ENCODE assay signal across 10 cellular contexts in the genomic region with DNA sequence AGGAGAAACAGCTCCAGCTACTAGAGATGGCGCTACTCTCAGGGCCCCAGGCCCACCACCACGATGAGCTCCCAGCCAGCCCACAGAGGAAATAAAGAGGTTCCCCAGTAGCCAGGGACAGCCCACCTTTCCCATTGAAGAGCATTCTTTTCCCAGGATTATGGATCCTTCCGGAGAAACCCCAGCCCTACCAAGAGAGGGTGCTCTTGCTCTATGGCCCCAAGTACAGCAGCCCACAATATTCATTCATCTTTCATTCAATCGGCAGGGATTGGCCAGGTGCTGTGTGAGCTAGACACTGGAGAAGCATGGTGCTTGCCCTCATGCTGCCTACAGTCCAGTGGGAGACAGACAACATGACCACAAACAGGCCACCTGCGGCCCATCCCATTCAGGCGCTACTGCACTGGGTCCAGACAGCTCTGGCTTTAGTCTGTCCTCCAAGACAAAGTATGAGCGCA. TPM values are rescaled to one million over a fixed set of nuclear protein-coding genes. Genes with fewer than 3 reads are reported as not detected.
A peak's percentile ranks its signal among the peaks of the same experiment; 100 is the strongest.
DNase-seq lines count a peak whose midpoint lies in the region; TF ChIP-seq lines count a peak whose summit lies in the region.
"Had no signal": no experiment of that assay in that cellular context is flagged by ENCODE, and none has a peak within 500 bp of the region (broad histone marks: within the 10 kb centered on the region; RNA-seq: fewer than 3 reads in every experiment).

No MANE protein-coding gene starts in this region.

- no peak overlapping the region for H3K4me3 Mint-ChIP-seq in neural progenitor cell
- no peak overlapping the region for H3K4me3 Mint-ChIP-seq in osteocyte (ENCODE audit: unreplicated experiment)
- H3K4me3 Mint-ChIP-seq in activated naive CD4-positive, alpha-beta T cell treated with anti-CD3 and anti-CD28 coated beads, Interleukin-2, amount 10 ng/mL, durations not matched to agents 7 days and 5 days = no peak overlapping the region

- no peaks in the 10 kb centered on the region for H3K79me2 ChIP-seq in neural progenitor cell (ENCODE audit: low read depth)

- H3K27me3 Mint-ChIP-seq in neural progenitor cell (ENCODE audit: insufficient read depth, low read depth) (peaks cover 4% of the 10 kb centered on the region), osteocyte (ENCODE audit: unreplicated experiment) (no peaks in the 10 kb centered on the region)
- peaks cover 5% of the 10 kb centered on the region for H3K27me3 Mint-ChIP-seq in activated naive CD4-positive, alpha-beta T cell treated with anti-CD3 and anti-CD28 coated beads, Interleukin-2, amount 10 ng/mL, durations not matched to agents 7 days and 5 days

- H3K4me1 Mint-ChIP-seq in neural progenitor cell = no peaks in the 10 kb centered on the region
- H3K4me1 Mint-ChIP-seq in osteocyte (ENCODE audit: unreplicated experiment) = no peaks in the 10 kb centered on the region
- no peaks in the 10 kb centered on the region for H3K4me1 Mint-ChIP-seq in activated naive CD4-positive, alpha-beta T cell treated with anti-CD3 and anti-CD28 coated beads, Interleukin-2, amount 10 ng/mL, durations not matched to agents 7 days and 5 days

- H3K36me3 Mint-ChIP-seq in neural progenitor cell (peaks cover 4% of the 10 kb centered on the region), osteocyte (ENCODE audit: unreplicated experiment) (no peaks in the 10 kb centered on the region)
- H3K36me3 Mint-ChIP-seq in activated naive CD4-positive, alpha-beta T cell treated with anti-CD3 and anti-CD28 coated beads, Interleukin-2, amount 10 ng/mL, durations not matched to agents 7 days and 5 days = no peaks in the 10 kb centered on the region

- H3K27ac Mint-ChIP-seq in neural progenitor cell (no peak overlapping the region), osteocyte (ENCODE audit: unreplicated experiment) (no peak overlapping the region)
- H3K27ac Mint-ChIP-seq in activated naive CD4-positive, alpha-beta T cell treated with anti-CD3 and anti-CD28 coated beads, Interleukin-2, amount 10 ng/mL, durations not matched to agents 7 days and 5 days = no peak overlapping the region

- DNase-seq in GM06990 (ENCODE audit: extremely low read depth, insufficient read length) = no peak
- peak; percentile 28 for DNase-seq in NCI-H69 (lab: John Stamatoyannopoulos, UW)
- DNase-seq in epithelial cell of proximal tubule (ENCODE audit: low read depth) = no peak
- no peak for DNase-seq in neural progenitor cell (ENCODE audit: low spot score)
- no peak for DNase-seq in epidermal melanocyte (ENCODE audit: insufficient read length, low spot score)
- DNase-seq in osteocyte (ENCODE audit: extremely low spot score, unreplicated experiment) = no peak
- no peak for DNase-seq in COR-L47 (lab: John Stamatoyannopoulos, UW)
- no peak for DNase-seq in activated naive CD4-positive, alpha-beta T cell treated with anti-CD3 and anti-CD28 coated beads, Interleukin-2, amount 10 ng/mL, durations not matched to agents 7 days and 5 days
- DNase-seq: activated CD4-positive, alpha-beta T cell treated with anti-CD3 and anti-CD28 coated beads, Interleukin-2, amount 50 U/mL, for 1 hour; NCI-H2029 had no signal

- H3K27ac ChIP-seq in neural progenitor cell = no peak overlapping the region

- H3K4me3 ChIP-seq in GM06990 (replicated peaks; ENCODE audit: low read depth, low read length) = no peak overlapping the region
- H3K4me3 ChIP-seq in epithelial cell of proximal tubule (ENCODE audit: low read depth, low read length) = no peak overlapping the region
- H3K4me3 ChIP-seq in neural progenitor cell = no peak overlapping the region

- H3K9me3 ChIP-seq in neural progenitor cell (ENCODE audit: low read depth) = no peaks in the 10 kb centered on the region

- H4K20me1 ChIP-seq in neural progenitor cell (ENCODE audit: low read depth) = no peaks in the 10 kb centered on the region

- CTCF ChIA-PET in activated naive CD4-positive, alpha-beta T cell treated with anti-CD3 and anti-CD28 coated beads, Interleukin-2, amount 10 ng/mL, durations not matched to agents 7 days and 5 days (lab: Charles Lee) = interaction anchor here (0.6 to 1.9 kb wide), 8 partner anchors 15 to 135 kb away, joined by 3 to 5 read pairs (median 4); no protein-coding TSS in a partner anchor

- peaks cover 21% of the 10 kb centered on the region for H3K9me3 Mint-ChIP-seq in neural progenitor cell
- peaks cover 4% of the 10 kb centered on the region for H3K9me3 Mint-ChIP-seq in osteocyte (ENCODE audit: unreplicated experiment)
- no peaks in the 10 kb centered on the region for H3K9me3 Mint-ChIP-seq in activated naive CD4-positive, alpha-beta T cell treated with anti-CD3 and anti-CD28 coated beads, Interleukin-2, amount 10 ng/mL, durations not matched to agents 7 days and 5 days

- no peak overlapping the region for H3K4me2 ChIP-seq in neural progenitor cell

- H3K36me3 ChIP-seq in GM06990 (ENCODE audit: control insufficient read depth, insufficient read depth, low read length) (no peaks in the 10 kb centered on the region), neural progenitor cell (no peaks in the 10 kb centered on the region)

- no peaks in the 10 kb centered on the region for H3K27me3 ChIP-seq in GM06990 (replicated peaks; ENCODE audit: control insufficient read depth, insufficient read depth, low read length)
- H3K27me3 ChIP-seq in neural progenitor cell = no peaks in the 10 kb centered on the region

- TF ChIP-seq CTCF in GM06990 (IDR thresholded peaks at IDR 0.05; ENCODE audit: insufficient read depth, low read length, poor library complexity, severe bottlenecking) (peak; percentile 32), epithelial cell of proximal tubule (conservative IDR thresholded peaks at IDR 0.05; ENCODE audit: low read depth, low read length) (peak; percentile 51), neural progenitor cell (IDR thresholded peaks at IDR 0.05) (peak; percentile 7), osteocyte (IDR thresholded peaks at IDR 0.05) (no peak)

- H2AFZ ChIP-seq in neural progenitor cell (replicated peaks) = no peak overlapping the region

- no peak overlapping the region for H3K9ac ChIP-seq in neural progenitor cell

- no peaks in the 10 kb centered on the region for H3F3A ChIP-seq in neural progenitor cell (ENCODE audit: low read depth)

- no peaks in the 10 kb centered on the region for H3K4me1 ChIP-seq in neural progenitor cell

RNA-seq across cellular contexts. Expression of a gene that starts 29.9 kb away (rescaled TPM):
- total RNA-seq in epithelial cell of proximal tubule (11.8 and 13.2 TPM in 2 replicates), neural progenitor cell (ENCODE audit: low replicate concordance) (4.3 and 12.7 TPM in 2 replicates), osteocyte (29.5 and 34.5 TPM in 2 replicates)

RNA-seq across cellular contexts. Expression of a gene that starts 36.6 kb away (rescaled TPM):
- total RNA-seq in epithelial cell of proximal tubule = under 0.01 TPM in 1 of 2 replicates, not detected in the other
- 4.3 and 4.7 TPM in 2 replicates for total RNA-seq in neural progenitor cell (ENCODE audit: low replicate concordance)
- 0.16 and 0.29 TPM in 2 replicates for total RNA-seq in osteocyte

RNA-seq across cellular contexts. Expression of a gene that starts 49.2 kb away (rescaled TPM):
- total RNA-seq in epithelial cell of proximal tubule (23.4 and 49.6 TPM in 2 replicates), neural progenitor cell (ENCODE audit: low replicate concordance) (21.4 and 64.0 TPM in 2 replicates), osteocyte (90.1 and 92.6 TPM in 2 replicates)

RNA-seq across cellular contexts. Expression of a gene that starts 54.9 kb away (rescaled TPM):
- 16.0 and 23.7 TPM in 2 replicates for total RNA-seq in epithelial cell of proximal tubule
- total RNA-seq in neural progenitor cell (ENCODE audit: low replicate concordance) = 32.1 and 48.1 TPM in 2 replicates
- 29.2 and 30.4 TPM in 2 replicates for total RNA-seq in osteocyte
